In the genomic region with DNA sequence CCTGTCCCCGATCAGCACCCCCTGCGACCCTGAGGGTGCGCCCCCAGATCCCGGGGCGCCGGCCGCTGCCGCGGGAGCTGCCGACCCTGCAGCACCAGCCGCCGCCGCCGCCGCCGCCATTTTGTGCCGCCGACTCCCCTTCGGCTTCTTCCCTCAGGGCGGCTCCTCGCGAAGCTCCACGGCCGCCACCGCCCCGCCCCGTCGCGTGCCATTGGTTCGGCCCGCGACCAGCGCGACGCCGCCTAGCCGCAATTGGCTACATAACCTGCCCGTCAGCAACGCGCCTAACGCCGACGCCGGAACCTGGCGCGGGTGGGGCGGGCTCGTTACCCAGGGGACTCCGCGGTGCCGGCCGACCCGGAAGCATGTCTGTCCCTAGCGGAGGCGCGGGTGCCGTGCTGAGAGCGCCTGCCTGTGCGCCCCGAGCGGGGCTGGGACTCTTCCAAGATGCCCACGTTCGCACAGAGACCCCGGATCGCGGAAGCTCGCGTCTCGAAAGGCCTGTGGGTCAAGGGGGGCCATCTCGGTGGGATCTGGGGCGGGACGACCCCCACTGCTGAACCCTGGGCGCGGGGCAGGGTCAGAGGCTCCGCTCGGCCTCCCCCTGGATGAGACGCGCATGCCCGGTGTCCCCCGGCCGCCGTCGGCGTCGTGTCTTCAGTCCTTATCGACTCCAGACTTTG, we compare ENCODE assay signal across 1 cellular context.
TF ChIP-seq lines count a peak whose summit lies in the region.

Gene CCNL2 (minus strand): TSS at position 149 of the 683 bp plus-strand sequence. CDS start 29 bp downstream, at position 120.

TF ChIP-seq in K562, 482 proteins besides CTCF, POLR2A, EP300 and RAD21 (continued from another document and continues in another):
- TF ChIP-seq, protein P1, sequence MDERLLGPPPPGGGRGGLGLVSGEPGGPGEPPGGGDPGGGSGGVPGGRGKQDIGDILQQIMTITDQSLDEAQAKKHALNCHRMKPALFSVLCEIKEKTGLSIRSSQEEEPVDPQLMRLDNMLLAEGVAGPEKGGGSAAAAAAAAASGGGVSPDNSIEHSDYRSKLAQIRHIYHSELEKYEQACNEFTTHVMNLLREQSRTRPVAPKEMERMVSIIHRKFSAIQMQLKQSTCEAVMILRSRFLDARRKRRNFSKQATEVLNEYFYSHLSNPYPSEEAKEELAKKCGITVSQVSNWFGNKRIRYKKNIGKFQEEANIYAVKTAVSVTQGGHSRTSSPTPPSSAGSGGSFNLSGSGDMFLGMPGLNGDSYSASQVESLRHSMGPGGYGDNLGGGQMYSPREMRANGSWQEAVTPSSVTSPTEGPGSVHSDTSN (CRISPR knock-in tag; IDR thresholded peaks at IDR 0.05; ENCODE audit: low read depth) = peak; percentile 98
- TF ChIP-seq, protein P1 (tag; conservative IDR thresholded peaks at IDR 0.05; ENCODE audit: low read depth) = peak; percentile 95
- TF ChIP-seq ZNF830 (CRISPR knock-in tag; IDR thresholded peaks at IDR 0.05) (no peak; the same call in 1 of the 2 replicates), SNRNP70 (optimal IDR thresholded peaks at IDR 0.05; ENCODE audit: low read depth, low read length) (no peak), RREB1 (CRISPR knock-in tag; IDR thresholded peaks at IDR 0.05) (peak; percentile 51; the same call in 1 of the 2 replicates), ZKSCAN1 (IDR thresholded peaks at IDR 0.05; ENCODE audit: low read depth, low read length) (no peak; the same call in 1 of the 2 replicates), KLF6 (CRISPR knock-in tag; IDR thresholded peaks at IDR 0.05; ENCODE audit: borderline replicate concordance) (no peak; the same call in 1 of the 2 replicates), ZNF507 (tag; conservative IDR thresholded peaks at IDR 0.05) (no peak), POLR2AphosphoS2 (IDR thresholded peaks at IDR 0.05; ENCODE audit: low read length) (0 out of 2 replicates have a peak, but pooled peaks have one; percentile 22), ZFP36 (IDR thresholded peaks at IDR 0.05; ENCODE audit: low read depth, low read length, partially characterized antibody) (no peak), SPI1 (IDR thresholded peaks at IDR 0.05; ENCODE audit: borderline replicate concordance, low read depth, low read length) (no peak), ZNF12 (CRISPR knock-in tag; IDR thresholded peaks at IDR 0.05) (peak; percentile 86; the same call in 1 of the 2 replicates), ZNF121 (CRISPR knock-in tag; conservative IDR thresholded peaks at IDR 0.05) (no peak), ZNF232 (CRISPR knock-in tag; IDR thresholded peaks at IDR 0.05) (peak; percentile 57; the same call in 1 of the 2 replicates), AFF4 (CRISPR knock-in tag; IDR thresholded peaks at IDR 0.05) (peak; percentile 55), ZNF76 (CRISPR knock-in tag; IDR thresholded peaks at IDR 0.05; ENCODE audit: borderline replicate concordance) (0 out of 2 replicates have a peak, but pooled peaks have one; percentile 68), NCOR1 (IDR thresholded peaks at IDR 0.05) (no peak), SMC3 (conservative IDR thresholded peaks at IDR 0.05; ENCODE audit: insufficient read depth, low read depth, low read length) (no peak; the same call in 1 of the 2 replicates), ZSCAN29 (IDR thresholded peaks at IDR 0.05) (no peak), ZNF165 (CRISPR knock-in tag; IDR thresholded peaks at IDR 0.05; ENCODE audit: borderline replicate concordance) (0 out of 2 replicates have a peak, but pooled peaks have one; percentile 15), PHB2 (IDR thresholded peaks at IDR 0.05; ENCODE audit: low read depth) (no peak), MCM5 (IDR thresholded peaks at IDR 0.05; ENCODE audit: low read depth) (no peak), ELF4 (CRISPR knock-in tag; IDR thresholded peaks at IDR 0.05) (no peak; the same call in 1 of the 2 replicates), SIX5 (IDR thresholded peaks at IDR 0.05; ENCODE audit: borderline replicate concordance in 1 of 2, insufficient read depth in 1 of 2, low read depth in 1 of 2, low read length in 2 of 2) (peak; percentile 20 to 42; a peak in 1 of 4 replicates), MYC (IDR thresholded peaks at IDR 0.05; ENCODE audit: low read depth, low read length) (peak; percentile 94), MYC (CRISPR knock-in tag; IDR thresholded peaks at IDR 0.05; ENCODE audit: borderline replicate concordance, low read depth) (peak; percentile 90), ZNF511 (CRISPR knock-in tag; IDR thresholded peaks at IDR 0.05) (no peak), ARID2 (IDR thresholded peaks at IDR 0.05) (no peak), ATF1 (CRISPR knock-in tag; IDR thresholded peaks at IDR 0.05) (peak; percentile 80), ATF1 (tag; IDR thresholded peaks at IDR 0.05) (peak; percentile 98), MEIS2 (IDR thresholded peaks at IDR 0.05; ENCODE audit: partially characterized antibody) (no peak), MAZ (CRISPR knock-in tag; conservative IDR thresholded peaks at IDR 0.05 in 1 of 2, IDR thresholded peaks at IDR 0.05 in 1 of 2) (peak; percentile 94 to 96), CAMTA2 (CRISPR knock-in tag; conservative IDR thresholded peaks at IDR 0.05) (no peak), SRSF9 (IDR thresholded peaks at IDR 0.05; ENCODE audit: borderline replicate concordance, low read depth, low read length) (no peak)
- TF ChIP-seq, protein P2, sequence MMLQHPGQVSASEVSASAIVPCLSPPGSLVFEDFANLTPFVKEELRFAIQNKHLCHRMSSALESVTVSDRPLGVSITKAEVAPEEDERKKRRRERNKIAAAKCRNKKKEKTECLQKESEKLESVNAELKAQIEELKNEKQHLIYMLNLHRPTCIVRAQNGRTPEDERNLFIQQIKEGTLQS (IDR thresholded peaks at IDR 0.05) = no peak
- TF ChIP-seq, protein P2 (CRISPR knock-in tag; conservative IDR thresholded peaks at IDR 0.05) = peak; percentile 80
- TF ChIP-seq, protein P3, sequence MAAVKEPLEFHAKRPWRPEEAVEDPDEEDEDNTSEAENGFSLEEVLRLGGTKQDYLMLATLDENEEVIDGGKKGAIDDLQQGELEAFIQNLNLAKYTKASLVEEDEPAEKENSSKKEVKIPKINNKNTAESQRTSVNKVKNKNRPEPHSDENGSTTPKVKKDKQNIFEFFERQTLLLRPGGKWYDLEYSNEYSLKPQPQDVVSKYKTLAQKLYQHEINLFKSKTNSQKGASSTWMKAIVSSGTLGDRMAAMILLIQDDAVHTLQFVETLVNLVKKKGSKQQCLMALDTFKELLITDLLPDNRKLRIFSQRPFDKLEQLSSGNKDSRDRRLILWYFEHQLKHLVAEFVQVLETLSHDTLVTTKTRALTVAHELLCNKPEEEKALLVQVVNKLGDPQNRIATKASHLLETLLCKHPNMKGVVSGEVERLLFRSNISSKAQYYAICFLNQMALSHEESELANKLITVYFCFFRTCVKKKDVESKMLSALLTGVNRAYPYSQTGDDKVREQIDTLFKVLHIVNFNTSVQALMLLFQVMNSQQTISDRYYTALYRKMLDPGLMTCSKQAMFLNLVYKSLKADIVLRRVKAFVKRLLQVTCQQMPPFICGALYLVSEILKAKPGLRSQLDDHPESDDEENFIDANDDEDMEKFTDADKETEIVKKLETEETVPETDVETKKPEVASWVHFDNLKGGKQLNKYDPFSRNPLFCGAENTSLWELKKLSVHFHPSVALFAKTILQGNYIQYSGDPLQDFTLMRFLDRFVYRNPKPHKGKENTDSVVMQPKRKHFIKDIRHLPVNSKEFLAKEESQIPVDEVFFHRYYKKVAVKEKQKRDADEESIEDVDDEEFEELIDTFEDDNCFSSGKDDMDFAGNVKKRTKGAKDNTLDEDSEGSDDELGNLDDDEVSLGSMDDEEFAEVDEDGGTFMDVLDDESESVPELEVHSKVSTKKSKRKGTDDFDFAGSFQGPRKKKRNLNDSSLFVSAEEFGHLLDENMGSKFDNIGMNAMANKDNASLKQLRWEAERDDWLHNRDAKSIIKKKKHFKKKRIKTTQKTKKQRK (IDR thresholded peaks at IDR 0.05; ENCODE audit: borderline replicate concordance, low read depth, low read length) = no peak
- TF ChIP-seq, protein P4, sequence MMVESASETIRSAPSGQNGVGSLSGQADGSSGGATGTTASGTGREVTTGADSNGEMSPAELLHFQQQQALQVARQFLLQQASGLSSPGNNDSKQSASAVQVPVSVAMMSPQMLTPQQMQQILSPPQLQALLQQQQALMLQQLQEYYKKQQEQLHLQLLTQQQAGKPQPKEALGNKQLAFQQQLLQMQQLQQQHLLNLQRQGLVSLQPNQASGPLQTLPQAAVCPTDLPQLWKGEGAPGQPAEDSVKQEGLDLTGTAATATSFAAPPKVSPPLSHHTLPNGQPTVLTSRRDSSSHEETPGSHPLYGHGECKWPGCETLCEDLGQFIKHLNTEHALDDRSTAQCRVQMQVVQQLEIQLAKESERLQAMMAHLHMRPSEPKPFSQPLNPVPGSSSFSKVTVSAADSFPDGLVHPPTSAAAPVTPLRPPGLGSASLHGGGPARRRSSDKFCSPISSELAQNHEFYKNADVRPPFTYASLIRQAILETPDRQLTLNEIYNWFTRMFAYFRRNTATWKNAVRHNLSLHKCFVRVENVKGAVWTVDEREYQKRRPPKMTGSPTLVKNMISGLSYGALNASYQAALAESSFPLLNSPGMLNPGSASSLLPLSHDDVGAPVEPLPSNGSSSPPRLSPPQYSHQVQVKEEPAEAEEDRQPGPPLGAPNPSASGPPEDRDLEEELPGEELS (CRISPR knock-in tag; IDR thresholded peaks at IDR 0.05; ENCODE audit: borderline replicate concordance) = no peak
